In the genomic region with DNA sequence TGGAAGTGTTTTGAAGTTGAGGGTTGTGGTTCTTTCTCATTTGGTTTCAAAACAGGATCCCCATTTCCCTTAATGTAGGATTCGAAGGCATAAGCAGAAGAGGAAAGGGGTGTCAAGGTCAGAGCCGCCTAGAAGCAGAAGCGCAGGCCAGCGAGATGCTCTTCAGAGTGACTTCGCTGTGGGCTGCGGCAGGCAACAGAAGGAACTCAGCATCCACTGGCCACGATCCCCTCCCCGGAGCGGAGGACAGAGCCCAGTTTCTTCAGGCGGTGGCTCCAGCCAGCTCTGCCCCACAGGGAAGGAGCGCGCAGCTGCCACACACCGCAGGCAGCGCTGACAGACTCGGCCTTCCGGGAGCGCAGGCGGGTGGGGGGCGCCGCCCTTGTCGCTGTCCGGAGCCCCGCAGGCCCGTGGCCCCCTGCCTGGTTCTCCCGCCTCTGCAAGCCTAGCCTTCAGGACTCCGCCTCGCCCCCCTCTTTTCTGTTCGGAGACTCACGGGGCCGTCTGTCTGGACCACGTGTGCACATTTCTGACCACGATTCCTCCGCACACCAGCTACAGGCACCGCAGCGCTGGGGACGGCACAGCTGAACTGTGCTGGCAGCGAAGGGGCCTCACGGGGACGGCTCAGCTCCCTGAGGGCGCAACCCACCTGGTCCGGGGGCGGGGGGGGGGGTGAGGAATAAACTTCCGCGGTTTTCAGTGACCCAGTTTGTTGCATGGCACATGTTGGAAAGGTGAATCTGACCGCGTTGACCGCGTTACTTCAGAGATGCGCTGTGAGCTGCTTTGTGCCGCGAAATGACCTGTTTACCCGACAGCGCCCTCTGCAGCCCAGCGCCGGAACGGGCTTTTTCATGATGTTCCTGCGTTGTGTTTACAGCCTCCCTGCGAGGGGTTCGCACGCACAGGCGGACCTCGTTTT, we compare ENCODE assay signal across 8 cellular contexts.
DNase-seq lines count a peak whose midpoint lies in the region; ATAC-seq and TF ChIP-seq lines count a peak whose summit lies in the region.

No MANE protein-coding gene starts in this region.

- peak overlapping the region; percentile 59 for H3K27ac Mint-ChIP-seq in memory B cell

- H3K9ac ChIP-seq in duodenal mucosa (ENCODE audit: low read depth in 1 of 2, low read length in 2 of 2) = peak overlapping the region; percentile 35 to 55

- H3K4me1 ChIP-seq in duodenal mucosa (ENCODE audit: control insufficient read depth in 1 of 2, insufficient read depth in 2 of 2, low read length in 2 of 2) = peaks cover 9 to 14% of the 10 kb centered on the region in 2 donors

- H3K27ac ChIP-seq in duodenal mucosa (ENCODE audit: low read depth, low read length) = no peak overlapping the region

- peaks cover 0 to 7% of the 10 kb centered on the region in 2 donors for H3K27me3 ChIP-seq in duodenal mucosa (ENCODE audit: control insufficient read depth in 1 of 2, insufficient read depth in 2 of 2, low read length in 2 of 2)

- H3K9me3 Mint-ChIP-seq in memory B cell = no peaks in the 10 kb centered on the region

- H3K36me3 Mint-ChIP-seq in memory B cell = peaks cover 3% of the 10 kb centered on the region

- ATAC-seq in HG02642 (IDR thresholded peaks at IDR 0.05; ENCODE audit: poor library complexity, unreplicated experiment) (peak; percentile 60), memory B cell (ENCODE audit: low read depth) (peak; percentile 76)

- peaks cover 24% of the 10 kb centered on the region for H3K4me1 Mint-ChIP-seq in memory B cell

- peak overlapping the region; percentile 67 to 78 for H3K4me3 ChIP-seq in duodenal mucosa (ENCODE audit: low read depth in 1 of 2, low read length in 2 of 2)

- peak overlapping the region; percentile 86 for H3K4me3 Mint-ChIP-seq in memory B cell

- peak; percentile 26 for DNase-seq in NCI-H2081 treated with DMSO at 0.1 percent for 48 hours (lab: John Stamatoyannopoulos, UW)
- DNase-seq in activated CD4-positive, alpha-beta T cell treated with anti-CD3 and anti-CD28 coated beads, Interleukin-2, amount 50 U/mL, for 24 hours (ENCODE audit: low read depth in 1 of 2, low spot score in 1 of 2) = peak; percentile 81 to 84
- DNase-seq in memory B cell (ENCODE audit: low spot score in 2 of 2) = peak; percentile 79 to 83
- DNase-seq in stimulated activated CD8-positive, alpha-beta memory T cell treated with anti-CD3 and anti-CD28 coated beads, Interleukin-12 subunit alpha, Interleukin-12 subunit beta, amount 100 ng/mL, for 24 hours (ENCODE audit: extremely low read depth) = peak; percentile 61
- no peak for DNase-seq in amniotic stem cell (lab: John Stamatoyannopoulos, UW)

- H3K9me3 ChIP-seq in duodenal mucosa (ENCODE audit: control insufficient read depth in 1 of 2, low read length in 2 of 2) = peaks cover 0 to 4% of the 10 kb centered on the region in 2 donors

- H3K36me3 ChIP-seq in duodenal mucosa (ENCODE audit: control insufficient read depth in 1 of 2, insufficient read depth in 2 of 2, low read length in 2 of 2) = no peaks in the 10 kb centered on the region

- peak; percentile 76 for TF ChIP-seq CTCF in GM12874 (IDR thresholded peaks at IDR 0.05; ENCODE audit: insufficient read depth, low read depth, low read length)

- H3K27me3 Mint-ChIP-seq in memory B cell = peaks cover 16% of the 10 kb centered on the region
